7 cellular contexts compared by ENCODE assay signal in genomic region chr6:155687645-155688044, GRCh38.
"Had no signal": no experiment of that assay in that cellular context is flagged by ENCODE, and none has a peak within 500 bp of the region (broad histone marks: within the 10 kb centered on the region; RNA-seq: fewer than 3 reads in every experiment).

No MANE protein-coding gene starts in this region.

- ATAC-seq: K562 had no signal

- H2AFZ ChIP-seq: GM23248 had no signal

- H3K27ac ChIP-seq: GM23248 had no signal

- H3K4me3 ChIP-seq: GM23248, K562 had no signal

- DNase-seq: GM23248, GOT3, H9, HCEC 1CT, IMR-90 had no signal

- FAIRE-seq: HTR-8/SVneo, K562 had no signal

- H3K9ac ChIP-seq: GM23248 had no signal
